ENCODE assay signal across 28 cellular contexts in genomic region chr15:75867428-75867827, GRCh38. TPM values are rescaled to one million over a fixed set of nuclear protein-coding genes. Genes with fewer than 3 reads are reported as not detected.
DNase-seq lines count a peak whose midpoint lies in the region; ATAC-seq and TF ChIP-seq lines count a peak whose summit lies in the region.
"Had no signal": no experiment of that assay in that cellular context is flagged by ENCODE, and none has a peak within 500 bp of the region (broad histone marks: within the 10 kb centered on the region; RNA-seq: fewer than 3 reads in every experiment).

No MANE protein-coding gene starts in this region.

- H3K27me3 Mint-ChIP-seq in CD8-positive, alpha-beta T cell (ENCODE audit: low read depth): no peaks in the 10 kb centered on the region
- H3K27me3 Mint-ChIP-seq in HFFc6 (ENCODE audit: insufficient read depth): no peaks in the 10 kb centered on the region
- H3K27me3 Mint-ChIP-seq in T-helper 17 cell: no peaks in the 10 kb centered on the region
- H3K27me3 Mint-ChIP-seq: activated naive CD4-positive, alpha-beta T cell treated with anti-CD3 and anti-CD28 coated beads, Interleukin-2, amount 50 U/mL, for 24 hours; CD8-positive, alpha-beta memory T cell; T-cell had no signal

- CTCF ChIA-PET in CD8-positive, alpha-beta T cell (lab: Charles Lee): no interaction called here

- peak overlapping the region; percentile 11 for H3K27ac Mint-ChIP-seq in CD8-positive, alpha-beta T cell
- H3K27ac Mint-ChIP-seq in HFFc6 (peak overlapping the region; percentile 0; the same call in 1 of the 2 replicates), T-helper 17 cell (peak overlapping the region; percentile 70)
- H3K27ac Mint-ChIP-seq: activated naive CD4-positive, alpha-beta T cell treated with anti-CD3 and anti-CD28 coated beads, Interleukin-2, amount 50 U/mL, for 24 hours; nephron progenitor cell; T-cell had no signal

- ATAC-seq in CD8-positive, alpha-beta T cell: no peak
- ATAC-seq in T-helper 17 cell (no peak), body of pancreas (no peak)
- ATAC-seq: gastrocnemius medialis; K562; left ventricle myocardium superior; stimulated activated naive CD8-positive, alpha-beta T cell treated with anti-CD3 and anti-CD28 coated beads, Interleukin-15, Interleukin-2, amounts not matched to agents 100 U/mL and 50 U/mL, for 24 hours; T-cell had no signal

- POLR2A ChIA-PET in CD8-positive, alpha-beta T cell (lab: Charles Lee): no interaction called here

- H3K36me3 ChIP-seq in CD8-positive, alpha-beta T cell (ENCODE audit: insufficient read depth, low read length): no peaks in the 10 kb centered on the region
- peaks cover 57% of the 10 kb centered on the region for H3K36me3 ChIP-seq in mesodermal cell (ENCODE audit: control insufficient read depth, insufficient read depth, low read length)
- H3K36me3 ChIP-seq in body of pancreas (replicated peaks in 1 of 2; ENCODE audit: insufficient read depth in 1 of 2, low read depth in 2 of 2): no peaks in the 10 kb centered on the region
- H3K36me3 ChIP-seq: gastrocnemius medialis, ovary, thyroid gland had no signal

- no peak overlapping the region for H3K27ac ChIP-seq in CD8-positive, alpha-beta T cell (ENCODE audit: low read depth, low read length)
- H3K27ac ChIP-seq in mesodermal cell (ENCODE audit: low read depth, low read length, severe bottlenecking) (peak overlapping the region; percentile 34), body of pancreas (no peak overlapping the region)
- H3K27ac ChIP-seq: ascending aorta, gastrocnemius medialis, ovary, Peyer's patch, right atrium auricular region, thyroid gland had no signal

- TF ChIP-seq CTCF in CD8-positive, alpha-beta T cell (IDR thresholded peaks at IDR 0.05): no peak
- TF ChIP-seq CTCF in HFFc6 (IDR thresholded peaks at IDR 0.05) (no peak), body of pancreas (IDR thresholded peaks at IDR 0.05) (no peak)

- H3K9me3 ChIP-seq in CD8-positive, alpha-beta T cell (ENCODE audit: low read length): no peaks in the 10 kb centered on the region
- no peaks in the 10 kb centered on the region for H3K9me3 ChIP-seq in T-helper 17 cell (ENCODE audit: control insufficient read depth, low read length, poor library complexity, severe bottlenecking)
- H3K9me3 ChIP-seq in mesodermal cell (ENCODE audit: control insufficient read depth, low read length): no peaks in the 10 kb centered on the region
- H3K9me3 ChIP-seq in body of pancreas: no peaks in the 10 kb centered on the region
- H3K9me3 ChIP-seq: ascending aorta, gastrocnemius medialis, ovary, Peyer's patch, right atrium auricular region, thyroid gland had no signal

- intact Hi-C loops in CD8-positive, alpha-beta T cell (cut with DNase I, micrococcal nuclease): no loop called here
- intact Hi-C loops in body of pancreas (cut with DNase I): no loop called here

- peaks cover 4% of the 10 kb centered on the region for H3K4me1 ChIP-seq in CD8-positive, alpha-beta T cell (ENCODE audit: insufficient read depth, low read length)
- H3K4me1 ChIP-seq in mesodermal cell (ENCODE audit: control insufficient read depth, insufficient read depth, low read length, poor library complexity, severe bottlenecking) (peaks cover 11% of the 10 kb centered on the region), body of pancreas (no peaks in the 10 kb centered on the region)
- H3K4me1 ChIP-seq: gastrocnemius medialis, Peyer's patch, right atrium auricular region had no signal

- 40 to 70% methylated on average over 2 of the region's 4 CpGs for WGBS in mesodermal cell (ENCODE audit: insufficient coverage in 2 of 2), 2 experiments
- 63 to 68% methylated on average over 4 of the region's 4 CpGs for WGBS in body of pancreas, 2 donors

- no peak for DNase-seq in CD8-positive, alpha-beta T cell
- DNase-seq in HFFc6 (no peak), T-helper 17 cell (no peak), NCI-H187 treated with DMSO at 0.1 percent for 48 hours (lab: John Stamatoyannopoulos, UW) (no peak), retina (no peak), body of pancreas (no peak)
- DNase-seq: activated CD4-positive, alpha-beta T cell treated with anti-CD3 and anti-CD28 coated beads for 4 hours; caudate nucleus; CD8-positive, alpha-beta memory T cell; DMS53; gastrocnemius medialis; hypothalamus; left ventricle myocardium superior; MM.1S; NCI-H510A treated with DMSO at 0.1 percent for 48 hours; nephron progenitor cell; ovary; Peyer's patch; SIG-M5; stimulated activated CD4-positive, alpha-beta T cell treated with anti-CD3 and anti-CD28 coated beads, Interleukin-4, amount 100 ng/mL, for 1 hour; stimulated activated naive CD8-positive, alpha-beta T cell treated with anti-CD3 and anti-CD28 coated beads, Interleukin-15, Interleukin-2, amounts not matched to agents 100 U/mL and 50 U/mL, for 24 hours; T-cell; thyroid gland had no signal

- H3K4me1 Mint-ChIP-seq in CD8-positive, alpha-beta T cell (ENCODE audit: low read depth): peaks cover 16% of the 10 kb centered on the region
- H3K4me1 Mint-ChIP-seq in HFFc6 (ENCODE audit: low read depth): peaks cover 19% of the 10 kb centered on the region
- H3K4me1 Mint-ChIP-seq in T-helper 17 cell: peaks cover 38% of the 10 kb centered on the region

- H3K9me3 Mint-ChIP-seq in CD8-positive, alpha-beta T cell: no peaks in the 10 kb centered on the region
- H3K9me3 Mint-ChIP-seq in HFFc6: no peaks in the 10 kb centered on the region
- H3K9me3 Mint-ChIP-seq: activated naive CD4-positive, alpha-beta T cell treated with anti-CD3 and anti-CD28 coated beads, Interleukin-2, amount 50 U/mL, for 24 hours; CD8-positive, alpha-beta memory T cell; nephron progenitor cell; T-cell had no signal

- peaks cover 57% of the 10 kb centered on the region for H3K36me3 Mint-ChIP-seq in CD8-positive, alpha-beta T cell
- H3K36me3 Mint-ChIP-seq in HFFc6 (ENCODE audit: low read depth) (peaks cover 7% of the 10 kb centered on the region), T-helper 17 cell (ENCODE audit: low read depth) (peaks cover 9% of the 10 kb centered on the region)

- H3K4me3 ChIP-seq in CD8-positive, alpha-beta T cell (ENCODE audit: low read depth, low read length): no peak overlapping the region
- H3K4me3 ChIP-seq in mesodermal cell (ENCODE audit: extremely low read depth, insufficient read depth, low read length, poor library complexity, severe bottlenecking): no peak overlapping the region
- H3K4me3 ChIP-seq in body of pancreas: no peak overlapping the region
- H3K4me3 ChIP-seq: ascending aorta, gastrocnemius medialis, K562, ovary, Peyer's patch, right atrium auricular region, thyroid gland had no signal

- TF ChIP-seq POLR2A in body of pancreas (IDR thresholded peaks at IDR 0.05): no peak

- no peaks in the 10 kb centered on the region for H3K27me3 ChIP-seq in CD8-positive, alpha-beta T cell (ENCODE audit: insufficient read depth, low read length)
- no peaks in the 10 kb centered on the region for H3K27me3 ChIP-seq in body of pancreas
- H3K27me3 ChIP-seq: ascending aorta, gastrocnemius medialis, ovary, Peyer's patch, right atrium auricular region, thyroid gland had no signal

- no peak overlapping the region for H3K4me3 Mint-ChIP-seq in CD8-positive, alpha-beta T cell
- no peak overlapping the region for H3K4me3 Mint-ChIP-seq in HFFc6
- peak overlapping the region; percentile 19 for H3K4me3 Mint-ChIP-seq in T-helper 17 cell
- H3K4me3 Mint-ChIP-seq: activated naive CD4-positive, alpha-beta T cell treated with anti-CD3 and anti-CD28 coated beads, Interleukin-2, amount 50 U/mL, for 24 hours; CD8-positive, alpha-beta memory T cell; nephron progenitor cell; T-cell had no signal

RNA-seq across cellular contexts. Expression of gene UBE2Q2, which starts 24.2 kb away (rescaled TPM):
- 10 to 100 TPM; 28.5 to 30.4 TPM for total RNA-seq in CD8-positive, alpha-beta T cell
- total RNA-seq in HFFc6 (2021; fragmentation: NEBNext Ultra II Directional; extraction: Animal tissue kit (Norgen Biotek cat#: 25700)): 10 to 100 TPM; 38.4 to 45.6 (median 43.2) TPM
- total RNA-seq in T-helper 17 cell (10 to 100 TPM; 40.0 to 40.1 TPM), body of pancreas (10 to 100 TPM; 15.2 to 15.8 TPM)
- polyA plus RNA-seq in mesodermal cell (2013, experiment 1 of 2): 29.2 TPM
- 40.5 TPM for polyA plus RNA-seq in mesodermal cell (2013, experiment 2 of 2)

RNA-seq across cellular contexts. Expression of gene FBXO22, which starts 36.2 kb away (rescaled TPM):
- total RNA-seq in CD8-positive, alpha-beta T cell: 1 to 10 TPM; 6.1 to 6.4 TPM
- 10 to 100 TPM; 48.1 to 51.3 (median 49.4) TPM for total RNA-seq in HFFc6 (2021; fragmentation: NEBNext Ultra II Directional; extraction: Animal tissue kit (Norgen Biotek cat#: 25700))
- total RNA-seq in T-helper 17 cell: 1 to 10 TPM; 7.1 to 9.0 TPM
- polyA plus RNA-seq in mesodermal cell (2013, experiment 1 of 2): 61.9 TPM
- polyA plus RNA-seq in mesodermal cell (2013, experiment 2 of 2): 59.0 TPM
- total RNA-seq in body of pancreas: 10 to 100 TPM; 13.5 to 23.9 TPM

Comparison
In these comparisons a context has a peak if more than half of its experiments do, and no peak if none do; other contexts are left out.
1. H3K27ac Mint-ChIP-seq: peak in every context shown above with its lines; median percentile 70 in T-helper 17 cell; 11 in CD8-positive, alpha-beta T cell; 0 in HFFc6.